In genomic region chr14:101796479-101796878, GRCh38 we compare ENCODE assay signal across 18 cellular contexts. TPM values are rescaled to one million over a fixed set of nuclear protein-coding genes. Genes with fewer than 3 reads are reported as not detected.
A peak's percentile ranks its signal among the peaks of the same experiment; 100 is the strongest.
DNase-seq lines count a peak whose midpoint lies in the region; ATAC-seq and TF ChIP-seq lines count a peak whose summit lies in the region.
"Had no signal": no experiment of that assay in that cellular context is flagged by ENCODE, and none has a peak within 500 bp of the region (broad histone marks: within the 10 kb centered on the region; RNA-seq: fewer than 3 reads in every experiment).

No MANE protein-coding gene starts in this region.

- TF ChIP-seq POLR2A in gastroesophageal sphincter (IDR thresholded peaks at IDR 0.05): no peak

- H3K36me3 Mint-ChIP-seq in nephron progenitor cell (ENCODE audit: low read depth): peaks cover 10% of the 10 kb centered on the region
- H3K36me3 Mint-ChIP-seq in activated T-cell treated with anti-CD3 and anti-CD28 coated beads, Interleukin-2, amount 50 U/mL, for 72 hours (ENCODE audit: insufficient read depth in 2 of 2): peaks cover 9 to 11% of the 10 kb centered on the region in 2 donors

- POLR2A ChIA-PET in A673 (lab: Charles Lee; ENCODE audit: low non-redundant PET): no interaction called here
- POLR2A ChIA-PET in HEK293 (lab: Yijun Ruan, JAX): interaction anchor here (0.6 kb wide), 1 partner anchor 13 kb away, joined by 3 read pairs; no protein-coding TSS in a partner anchor

- BruUV-seq in A673 (replicated peaks; lab: Mats Ljungman, UMichigan): no TSS peak

- peaks cover 20% of the 10 kb centered on the region for H3K4me1 Mint-ChIP-seq in nephron progenitor cell
- H3K4me1 Mint-ChIP-seq in activated T-cell treated with anti-CD3 and anti-CD28 coated beads, Interleukin-2, amount 50 U/mL, for 72 hours (ENCODE audit: low read depth): peaks cover 26% of the 10 kb centered on the region

- peak overlapping the region; percentile 42 for H3K27ac Mint-ChIP-seq in nephron progenitor cell
- H3K27ac Mint-ChIP-seq in activated T-cell treated with anti-CD3 and anti-CD28 coated beads, Interleukin-2, amount 50 U/mL, for 72 hours: no peak overlapping the region
- H3K27ac Mint-ChIP-seq: HFFc6 had no signal

- CTCF ChIA-PET in A673 (lab: Charles Lee): interaction anchor here (0.6 kb wide), 1 partner anchor 13 kb away, joined by 14 read pairs; no protein-coding TSS in a partner anchor
- CTCF ChIA-PET in HEK293 (lab: Yijun Ruan, JAX): no interaction called here

- no peaks in the 10 kb centered on the region for H3K9me3 ChIP-seq in A673 (ENCODE audit: low read depth, low read length, poor library complexity, severe bottlenecking)
- H3K9me3 ChIP-seq in HEK293 (ENCODE audit: control insufficient read depth, insufficient read depth, low read depth, low read length): no peaks in the 10 kb centered on the region
- H3K9me3 ChIP-seq in gastroesophageal sphincter: no peaks in the 10 kb centered on the region
- no peaks in the 10 kb centered on the region for H3K9me3 ChIP-seq in mucosa of descending colon
- H3K9me3 ChIP-seq: Caco-2 had no signal

- intact Hi-C loops in A673 (cut with micrococcal nuclease; ENCODE audit: unreplicated experiment): no loop called here
- intact Hi-C loops in mucosa of descending colon (cut with DNase I, micrococcal nuclease): no loop called here

- H3K4me3 Mint-ChIP-seq in nephron progenitor cell: no peak overlapping the region
- H3K4me3 Mint-ChIP-seq in activated T-cell treated with anti-CD3 and anti-CD28 coated beads, Interleukin-2, amount 50 U/mL, for 72 hours: no peak overlapping the region
- H3K4me3 Mint-ChIP-seq: HFFc6 had no signal

- H3K27ac ChIP-seq in A673 (ENCODE audit: low read depth, low read length, poor library complexity, severe bottlenecking) (peak overlapping the region; percentile 46), HEK293 (ENCODE audit: extremely low read depth, low read depth, low read length) (no peak overlapping the region), gastroesophageal sphincter (peak overlapping the region in 3 of 4 donors; percentile 75 to 83 (median 77))
- H3K27ac ChIP-seq: KMS-11 had no signal

- H3K9me3 Mint-ChIP-seq in nephron progenitor cell: no peaks in the 10 kb centered on the region
- peaks cover 3 to 4% of the 10 kb centered on the region in 2 donors for H3K9me3 Mint-ChIP-seq in activated T-cell treated with anti-CD3 and anti-CD28 coated beads, Interleukin-2, amount 50 U/mL, for 72 hours

- TF ChIP-seq CTCF in A673 (conservative IDR thresholded peaks at IDR 0.05; ENCODE audit: low read depth, low read length) (no peak), HEK293 (tag by site-specific recombination; IDR thresholded peaks at IDR 0.05) (no peak), gastroesophageal sphincter (IDR thresholded peaks at IDR 0.05) (no peak), nephron progenitor cell (IDR thresholded peaks at IDR 0.05) (no peak), mucosa of descending colon (IDR thresholded peaks at IDR 0.05) (no peak)

- no peaks in the 10 kb centered on the region for H3K36me3 ChIP-seq in A673 (ENCODE audit: insufficient read depth, low read length, poor library complexity, severe bottlenecking)
- H3K36me3 ChIP-seq in HEK293 (ENCODE audit: control insufficient read depth in 2 of 2, insufficient read depth in 1 of 2, low read length in 2 of 2): no peaks in the 10 kb centered on the region
- peaks cover 0 to 4% of the 10 kb centered on the region in 2 donors for H3K36me3 ChIP-seq in gastroesophageal sphincter
- no peaks in the 10 kb centered on the region for H3K36me3 ChIP-seq in mucosa of descending colon (ENCODE audit: low read depth)

- H3K27me3 ChIP-seq in A673 (replicated peaks; ENCODE audit: insufficient read depth, low read depth, low read length, poor library complexity): no peaks in the 10 kb centered on the region
- H3K27me3 ChIP-seq in gastroesophageal sphincter: no peaks in the 10 kb centered on the region

- no peak overlapping the region for H3K4me3 ChIP-seq in A673 (ENCODE audit: low read depth, low read length, poor library complexity, severe bottlenecking)
- no peak overlapping the region for H3K4me3 ChIP-seq in HEK293 (ENCODE audit: low read depth, low read length)
- no peak overlapping the region for H3K4me3 ChIP-seq in gastroesophageal sphincter
- H3K4me3 ChIP-seq in mucosa of descending colon: no peak overlapping the region

- H3K27me3 Mint-ChIP-seq in nephron progenitor cell (ENCODE audit: low read depth, poor library complexity): peaks cover 4% of the 10 kb centered on the region
- no peaks in the 10 kb centered on the region for H3K27me3 Mint-ChIP-seq in activated T-cell treated with anti-CD3 and anti-CD28 coated beads, Interleukin-2, amount 50 U/mL, for 72 hours (ENCODE audit: low read depth)

- ATAC-seq in gastroesophageal sphincter: no peak
- ATAC-seq in activated T-cell treated with anti-CD3 and anti-CD28 coated beads, Interleukin-2, amount 50 U/mL, for 72 hours (replicated peaks in 1 of 2): no peak
- ATAC-seq in mucosa of descending colon: no peak
- ATAC-seq: HepG2, Panc1 had no signal

- DNase-seq in A673 (ENCODE audit: low spot score): no peak
- DNase-seq in nephron progenitor cell: no peak
- no peak for DNase-seq in GDM1 (lab: John Stamatoyannopoulos, UW)
- no peak for DNase-seq in activated T-cell treated with anti-CD3 and anti-CD28 coated beads, Interleukin-2, amount 50 U/mL, for 72 hours
- no peak for DNase-seq in mucosa of descending colon
- DNase-seq: Caco-2, DMS153, EL, HFFc6, NCI-H1048, NCI-H2081 treated with DMSO at 0.1 percent for 48 hours, NCI-H510A treated with DMSO at 0.1 percent for 48 hours, NCI-H82 had no signal

- TF ChIP-seq EP300 in gastroesophageal sphincter (IDR thresholded peaks at IDR 0.05): no peak

- H3K4me1 ChIP-seq in A673 (ENCODE audit: insufficient read depth, low read length, poor library complexity, severe bottlenecking) (peaks cover 6% of the 10 kb centered on the region), HEK293 (ENCODE audit: control insufficient read depth, insufficient read depth, low read length) (peaks cover 9% of the 10 kb centered on the region), gastroesophageal sphincter (peaks cover 4 to 49% (median 9%) of the 10 kb centered on the region in 3 donors), mucosa of descending colon (ENCODE audit: low read depth) (peaks cover 9% of the 10 kb centered on the region)
- H3K4me1 ChIP-seq: Caco-2 had no signal

- WGBS in gastroesophageal sphincter (ENCODE audit: low coverage in 1 of 2), 2 donors: 94 to 100% methylated on average over 4 to 7 of the region's 10 CpGs

TF ChIP-seq in HEK293, 187 proteins besides CTCF, POLR2A, EP300 and RAD21:
- TF ChIP-seq ZIC2 (tag by site-specific recombination; IDR thresholded peaks at IDR 0.05): peak; percentile 55
- TF ChIP-seq ZNF221 (tag by site-specific recombination; IDR thresholded peaks at IDR 0.05; ENCODE audit: borderline replicate concordance): no peak
- TF ChIP-seq ZNF473 (tag by site-specific recombination; IDR thresholded peaks at IDR 0.05): no peak
- TF ChIP-seq ZNF239 (tag by site-specific recombination; IDR thresholded peaks at IDR 0.05): no peak
- TF ChIP-seq ZNF292 (tag by site-specific recombination; IDR thresholded peaks at IDR 0.05; ENCODE audit: borderline replicate concordance, low read depth): no peak
- no peak for TF ChIP-seq ZNF561 (tag by site-specific recombination; IDR thresholded peaks at IDR 0.05; ENCODE audit: borderline replicate concordance)
- no peak for TF ChIP-seq ZNF548 (tag by site-specific recombination; IDR thresholded peaks at IDR 0.05)
- no peak for TF ChIP-seq RBAK (tag by site-specific recombination; IDR thresholded peaks at IDR 0.05)

RNA-seq across cellular contexts. Expression of gene PPP2R5C, which starts 35.0 kb away (rescaled TPM):
- total RNA-seq in A673 (2021) (113 and 124 TPM in 2 replicates), gastroesophageal sphincter (100 to 1,000 TPM; 123 to 199 (median 131) TPM), mucosa of descending colon (100 to 1,000 TPM; 131 to 173 (median 160) TPM)
- 100 to 1,000 TPM; 317 to 370 TPM for total RNA-seq in activated T-cell treated with anti-CD3 and anti-CD28 coated beads, Interleukin-2, amount 50 U/mL, for 72 hours
